Comparison of ENCODE assay signal across 19 cellular contexts in the genomic region with DNA sequence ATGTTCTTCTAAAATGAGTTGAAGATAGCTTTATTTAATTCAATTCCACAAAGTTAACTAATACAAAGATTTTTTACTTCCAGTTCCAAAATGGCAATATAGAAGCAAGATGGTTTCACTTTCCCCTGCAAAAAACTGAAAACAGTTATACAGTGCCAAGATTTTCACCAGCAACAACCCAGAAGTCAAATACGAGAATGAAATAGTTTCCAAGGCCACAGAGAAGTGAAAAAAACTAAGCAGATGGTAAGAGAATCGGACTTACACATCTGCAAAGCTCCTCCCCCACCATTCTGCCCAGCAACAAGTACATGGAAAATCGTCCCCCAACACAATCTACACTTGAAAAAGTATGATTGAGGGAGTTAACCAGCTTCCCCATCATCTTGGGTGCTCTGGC. TPM values are rescaled to one million over a fixed set of nuclear protein-coding genes. Genes with fewer than 3 reads are reported as not detected.
"Had no signal": no experiment of that assay in that cellular context is flagged by ENCODE, and none has a peak within 500 bp of the region (broad histone marks: within the 10 kb centered on the region; RNA-seq: fewer than 3 reads in every experiment).

No MANE protein-coding gene starts in this region.

- ATAC-seq: activated CD4-positive, alpha-beta T cell treated with anti-CD3 and anti-CD28 coated beads for 36 hours; naive thymus-derived CD8-positive, alpha-beta T cell had no signal

- H3K27ac ChIP-seq: coronary artery, neutrophil, right atrium auricular region, transverse colon, WERI-Rb-1 had no signal

- H3K4me1 Mint-ChIP-seq: activated CD4-positive, alpha-beta memory T cell treated with anti-CD3 and anti-CD28 coated beads, Interleukin-2, amount 10 ng/mL, durations not matched to agents 7 days and 5 days; activated CD4-positive, alpha-beta T cell treated with anti-CD3 and anti-CD28 coated beads for 36 hours; naive thymus-derived CD8-positive, alpha-beta T cell had no signal

- H3K36me3 ChIP-seq: neutrophil, right atrium auricular region, transverse colon, WERI-Rb-1 had no signal

- H3K4me1 ChIP-seq: right atrium auricular region, transverse colon had no signal

- H3K4me3 ChIP-seq: coronary artery, right atrium auricular region, transverse colon had no signal

- DNase-seq: activated CD4-positive, alpha-beta memory T cell treated with anti-CD3 and anti-CD28 coated beads, Interleukin-2, amount 10 ng/mL, durations not matched to agents 7 days and 5 days; activated CD4-positive, alpha-beta T cell treated with anti-CD3 and anti-CD28 coated beads for 36 hours; activated CD8-positive, alpha-beta memory T cell treated with anti-CD3 and anti-CD28 coated beads, Interleukin-2, amount 50 U/mL, for 4 hours; activated naive CD4-positive, alpha-beta T cell; effector CD4-positive, alpha-beta T cell; hippocampal formation; naive thymus-derived CD8-positive, alpha-beta T cell; stimulated activated CD4-positive, alpha-beta T cell treated with anti-CD3 and anti-CD28 coated beads, Interleukin-2, amount 100 ng/mL, for 24 hours; stimulated activated naive CD4-positive, alpha-beta T cell; substantia nigra; transverse colon; WERI-Rb-1 had no signal

- H3K4me3 Mint-ChIP-seq: activated CD4-positive, alpha-beta memory T cell treated with anti-CD3 and anti-CD28 coated beads, Interleukin-2, amount 10 ng/mL, durations not matched to agents 7 days and 5 days; activated CD4-positive, alpha-beta T cell treated with anti-CD3 and anti-CD28 coated beads for 36 hours; naive thymus-derived CD8-positive, alpha-beta T cell had no signal

- H3K9me3 ChIP-seq: neutrophil, transverse colon had no signal

- H3K9me3 Mint-ChIP-seq: naive thymus-derived CD8-positive, alpha-beta T cell had no signal

- H3K27ac Mint-ChIP-seq: activated CD4-positive, alpha-beta memory T cell treated with anti-CD3 and anti-CD28 coated beads, Interleukin-2, amount 10 ng/mL, durations not matched to agents 7 days and 5 days; activated CD4-positive, alpha-beta T cell treated with anti-CD3 and anti-CD28 coated beads for 36 hours; naive thymus-derived CD8-positive, alpha-beta T cell had no signal

- H3K27me3 ChIP-seq: neutrophil, right atrium auricular region, transverse colon had no signal

RNA-seq across cellular contexts. Expression of a gene that starts 30.3 kb away (rescaled TPM):
- polyA plus RNA-seq: naive thymus-derived CD8-positive, alpha-beta T cell had no signal

RNA-seq across cellular contexts. Expression of a gene that starts 34.5 kb away (rescaled TPM):
- total RNA-seq: activated CD4-positive, alpha-beta memory T cell treated with anti-CD3 and anti-CD28 coated beads, Interleukin-2, amount 10 ng/mL, durations not matched to agents 7 days and 5 days; activated CD4-positive, alpha-beta T cell treated with anti-CD3 and anti-CD28 coated beads for 36 hours; cardiac septum; lower leg skin; right atrium auricular region; transverse colon had no signal
- polyA plus RNA-seq: adipose tissue; naive thymus-derived CD8-positive, alpha-beta T cell had no signal

RNA-seq across cellular contexts. Expression of a gene that starts 53.1 kb away (rescaled TPM):
- total RNA-seq: activated CD4-positive, alpha-beta memory T cell treated with anti-CD3 and anti-CD28 coated beads, Interleukin-2, amount 10 ng/mL, durations not matched to agents 7 days and 5 days; activated CD4-positive, alpha-beta T cell treated with anti-CD3 and anti-CD28 coated beads for 36 hours; cardiac septum; glomerular endothelial cell; lower leg skin; naive thymus-derived CD8-positive, alpha-beta T cell; right atrium auricular region; transverse colon had no signal
- polyA plus RNA-seq: adipose tissue; naive thymus-derived CD8-positive, alpha-beta T cell had no signal

RNA-seq across cellular contexts. Expression of a gene that starts 58.9 kb away (rescaled TPM):
- total RNA-seq: activated CD4-positive, alpha-beta memory T cell treated with anti-CD3 and anti-CD28 coated beads, Interleukin-2, amount 10 ng/mL, durations not matched to agents 7 days and 5 days; activated CD4-positive, alpha-beta T cell treated with anti-CD3 and anti-CD28 coated beads for 36 hours; cardiac septum; glomerular endothelial cell; lower leg skin; right atrium auricular region; transverse colon had no signal
- polyA plus RNA-seq: naive thymus-derived CD8-positive, alpha-beta T cell had no signal

RNA-seq across cellular contexts. Expression of a gene that starts 59.7 kb away (rescaled TPM):
- total RNA-seq: activated CD4-positive, alpha-beta memory T cell treated with anti-CD3 and anti-CD28 coated beads, Interleukin-2, amount 10 ng/mL, durations not matched to agents 7 days and 5 days; activated CD4-positive, alpha-beta T cell treated with anti-CD3 and anti-CD28 coated beads for 36 hours; cardiac septum; glomerular endothelial cell; lower leg skin; naive thymus-derived CD8-positive, alpha-beta T cell; right atrium auricular region; transverse colon had no signal
- polyA plus RNA-seq: adipose tissue; naive thymus-derived CD8-positive, alpha-beta T cell had no signal
